Comparison of ENCODE assay signal across 18 cellular contexts in the genomic region with DNA sequence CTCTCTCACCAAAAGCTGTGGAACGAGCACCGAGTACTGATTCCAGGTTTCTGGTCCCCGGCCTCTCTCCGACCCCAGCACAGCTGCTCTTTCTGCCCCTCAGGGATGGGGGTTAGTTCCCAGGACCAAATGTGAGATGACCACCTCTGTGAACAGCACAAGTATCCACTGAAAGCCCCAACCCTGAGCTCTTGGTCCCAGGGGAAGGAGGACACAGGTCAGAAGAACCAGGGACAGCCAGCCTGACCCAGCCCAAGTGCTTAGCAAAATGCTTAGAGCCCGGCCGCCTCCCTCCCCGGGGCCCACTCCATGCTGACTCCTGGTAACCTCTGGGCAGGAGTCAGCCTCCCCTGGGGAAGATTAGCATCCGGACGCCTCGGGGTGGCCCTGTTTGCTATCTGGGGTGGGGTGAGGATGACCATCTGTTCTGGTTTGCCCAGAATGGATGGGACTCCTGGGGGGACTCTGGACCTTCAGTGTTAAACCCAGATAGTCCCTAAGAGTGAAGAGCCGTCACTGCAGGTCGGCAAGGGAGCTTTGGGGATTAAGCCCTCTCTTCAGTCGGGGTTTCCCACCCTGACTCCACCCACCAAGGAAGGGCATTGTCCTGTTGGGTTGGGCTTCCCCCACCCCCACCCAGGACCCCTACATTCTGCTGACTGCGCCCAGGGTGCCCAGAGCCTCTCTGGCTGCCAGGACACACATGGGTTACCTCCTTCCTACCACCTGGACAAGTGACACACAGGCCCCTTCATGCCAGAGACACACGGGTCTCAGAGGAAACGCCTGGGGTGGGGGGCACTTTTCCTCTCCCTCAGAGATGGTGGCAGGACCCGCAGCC. TPM values are rescaled to one million over a fixed set of nuclear protein-coding genes. Genes with fewer than 3 reads are reported as not detected.
"Had no signal": no experiment of that assay in that cellular context is flagged by ENCODE, and none has a peak within 500 bp of the region (broad histone marks: within the 10 kb centered on the region; RNA-seq: fewer than 3 reads in every experiment).

No MANE protein-coding gene starts in this region.

- H3K27ac Mint-ChIP-seq: activated CD8-positive, alpha-beta T cell treated with anti-CD3 and anti-CD28 coated beads for 36 hours; activated naive CD8-positive, alpha-beta T cell treated with anti-CD3 and anti-CD28 coated beads, Interleukin-2, amount 50 U/mL, for 24 hours; nephron had no signal

- DNase-seq: activated CD8-positive, alpha-beta T cell treated with anti-CD3 and anti-CD28 coated beads for 36 hours; activated naive CD8-positive, alpha-beta T cell treated with anti-CD3 and anti-CD28 coated beads, Interleukin-2, amount 50 U/mL, for 24 hours; activated T-cell treated with anti-CD3 and anti-CD28 coated beads for 4 hours; foreskin melanocyte; pancreas; SIG-M5; stimulated activated CD4-positive, alpha-beta T cell treated with anti-CD3 and anti-CD28 coated beads, Interleukin-15, amount 100 ng/mL, for 24 hours; stimulated activated CD4-positive, alpha-beta T cell treated with anti-CD3 and anti-CD28 coated beads, Interleukin-4, amount 100 ng/mL, for 24 hours; T-helper 2 cell; thyroid gland had no signal

- ATAC-seq: activated CD8-positive, alpha-beta T cell treated with anti-CD3 and anti-CD28 coated beads for 36 hours; activated naive CD8-positive, alpha-beta T cell treated with anti-CD3 and anti-CD28 coated beads, Interleukin-2, amount 50 U/mL, for 24 hours; heart left ventricle; left lobe of liver; pancreas had no signal

- H3K4me3 Mint-ChIP-seq: activated CD8-positive, alpha-beta T cell treated with anti-CD3 and anti-CD28 coated beads for 36 hours; activated naive CD8-positive, alpha-beta T cell treated with anti-CD3 and anti-CD28 coated beads, Interleukin-2, amount 50 U/mL, for 24 hours; nephron had no signal

RNA-seq across cellular contexts. Expression of a gene that starts 9.5 kb away (rescaled TPM):
- total RNA-seq: ascending aorta, bronchial epithelial cell, endothelial cell of umbilical vein, left lobe of liver, renal cortical epithelial cell, skeletal muscle tissue had no signal
